1 cellular context compared by ENCODE assay signal in genomic region chr17:74190154-74190553, GRCh38.
TF ChIP-seq lines count a peak whose summit lies in the region.

No MANE protein-coding gene starts in this region.

TF ChIP-seq in GM12878, 131 proteins besides CTCF, POLR2A, EP300 and RAD21 (continued from another document and continues in another):
- TF ChIP-seq ZBTB4 (CRISPR knock-in tag; IDR thresholded peaks at IDR 0.05) (no peak), ASH2L (IDR thresholded peaks at IDR 0.05; ENCODE audit: borderline replicate concordance, low read depth) (no peak), BACH1 (IDR thresholded peaks at IDR 0.05; ENCODE audit: borderline replicate concordance) (no peak), PAX5 (IDR thresholded peaks at IDR 0.05; ENCODE audit: borderline replicate concordance, low read depth, low read length) (no peak), CBFB (IDR thresholded peaks at IDR 0.05; ENCODE audit: low read depth) (no peak), ATF7 (IDR thresholded peaks at IDR 0.05; ENCODE audit: low read depth) (no peak), HCFC1 (IDR thresholded peaks at IDR 0.05; ENCODE audit: low read length) (peak; percentile 67), ETV6 (conservative IDR thresholded peaks at IDR 0.05 in 1 of 2, IDR thresholded peaks at IDR 0.05 in 1 of 2; ENCODE audit: borderline replicate concordance in 1 of 2, low read depth in 1 of 2) (no peak), CBX5 (IDR thresholded peaks at IDR 0.05; ENCODE audit: low read depth) (no peak), MTA3 (IDR thresholded peaks at IDR 0.05; ENCODE audit: borderline replicate concordance, low read length) (no peak), ESRRA (IDR thresholded peaks at IDR 0.05; ENCODE audit: low read length) (no peak), ZBED1 (IDR thresholded peaks at IDR 0.05; ENCODE audit: borderline replicate concordance) (no peak), ZNF622 (IDR thresholded peaks at IDR 0.05) (no peak), BCL3 (IDR thresholded peaks at IDR 0.05; ENCODE audit: borderline replicate concordance, insufficient read depth, low read depth, low read length, poor library complexity, severe bottlenecking) (no peak), PML (IDR thresholded peaks at IDR 0.05; ENCODE audit: low read length) (no peak), ZNF207 (IDR thresholded peaks at IDR 0.05; ENCODE audit: borderline replicate concordance) (no peak), IRF4 (IDR thresholded peaks at IDR 0.05; ENCODE audit: low read depth, low read length) (no peak), CREM (IDR thresholded peaks at IDR 0.05; ENCODE audit: low read depth) (peak; percentile 20; the same call in 1 of the 2 replicates), SUZ12 (IDR thresholded peaks at IDR 0.05; ENCODE audit: unreplicated experiment) (no peak), SMAD1 (IDR thresholded peaks at IDR 0.05; ENCODE audit: low read depth, partially characterized antibody) (no peak), HDGF (IDR thresholded peaks at IDR 0.05) (no peak), USF1 (IDR thresholded peaks at IDR 0.05; ENCODE audit: borderline replicate concordance, extremely low read length, insufficient read depth, low read depth, low read length) (peak; percentile 70), RCOR1 (conservative IDR thresholded peaks at IDR 0.05; ENCODE audit: low read depth, low read length) (no peak), JUNB (IDR thresholded peaks at IDR 0.05) (no peak), IRF5 (IDR thresholded peaks at IDR 0.05; ENCODE audit: borderline replicate concordance) (no peak), BRCA1 (IDR thresholded peaks at IDR 0.05; ENCODE audit: low read depth, low read length) (no peak), FOS (IDR thresholded peaks at IDR 0.05; ENCODE audit: borderline replicate concordance, extremely low read depth, insufficient read length) (no peak), ZNF384 (IDR thresholded peaks at IDR 0.05; ENCODE audit: borderline replicate concordance, low read depth, low read length) (no peak), SUPT20H (IDR thresholded peaks at IDR 0.05; ENCODE audit: borderline replicate concordance, control insufficient read depth, low read depth, low read length) (no peak), ZBTB40 (IDR thresholded peaks at IDR 0.05; ENCODE audit: borderline replicate concordance) (no peak), TCF3 (IDR thresholded peaks at IDR 0.05; ENCODE audit: borderline replicate concordance, insufficient read depth, low read depth, low read length) (no peak), SIX5 (IDR thresholded peaks at IDR 0.05; ENCODE audit: low read depth, low read length, severe bottlenecking) (peak; percentile 77), NRF1 (conservative IDR thresholded peaks at IDR 0.05; ENCODE audit: low read depth, low read length) (no peak), PAX8 (IDR thresholded peaks at IDR 0.05) (no peak), SMAD5 (IDR thresholded peaks at IDR 0.05; ENCODE audit: low read depth) (no peak), TBL1XR1 (IDR thresholded peaks at IDR 0.05; ENCODE audit: low read depth, low read length) (no peak), CHD1 (IDR thresholded peaks at IDR 0.05; ENCODE audit: low read depth, low read length) (no peak), SMC3 (IDR thresholded peaks at IDR 0.05; ENCODE audit: borderline replicate concordance, low read length) (no peak), ELK1 (IDR thresholded peaks at IDR 0.05; ENCODE audit: low read depth, low read length) (no peak), EZH2 (IDR thresholded peaks at IDR 0.05; ENCODE audit: borderline replicate concordance, control insufficient read depth, low read depth, low read length) (no peak), KLF5 (IDR thresholded peaks at IDR 0.05; ENCODE audit: partially characterized antibody) (no peak), FOXK2 (IDR thresholded peaks at IDR 0.05) (no peak), CUX1 (IDR thresholded peaks at IDR 0.05; ENCODE audit: insufficient replicate concordance, low read depth, low read length) (no peak), REST (IDR thresholded peaks at IDR 0.05; ENCODE audit: low read depth, low read length) (no peak)
